ENCODE assay signal across 8 cellular contexts in genomic region chr2:27075219-27075871, GRCh38. TPM values are rescaled to one million over a fixed set of nuclear protein-coding genes. Genes with fewer than 3 reads are reported as not detected.
DNase-seq lines count a peak whose midpoint lies in the region; ATAC-seq lines count a peak whose summit lies in the region.

No MANE protein-coding gene starts in this region.

- peak overlapping the region; percentile 41 for H3K4me3 Mint-ChIP-seq in T-helper 1 cell treated with Interleukin-12 subunit alpha and Interleukin-12 subunit beta and Interleukin-4 antibody, amounts not matched to agents 30 μg/mL and 1 μg/mL, for 36 hours
- H3K4me3 Mint-ChIP-seq in stimulated activated effector memory CD8-positive, alpha-beta T cell treated with anti-CD3 and anti-CD28 coated beads, Interleukin-12 subunit alpha, Interleukin-12 subunit beta, amount 100 ng/mL, for 72 hours = peak overlapping the region; percentile 40

- no peaks in the 10 kb centered on the region for H3K27me3 Mint-ChIP-seq in T-helper 1 cell treated with Interleukin-12 subunit alpha and Interleukin-12 subunit beta and Interleukin-4 antibody, amounts not matched to agents 30 μg/mL and 1 μg/mL, for 36 hours (ENCODE audit: low read depth)

- H3K27ac Mint-ChIP-seq in T-helper 1 cell treated with Interleukin-12 subunit alpha and Interleukin-12 subunit beta and Interleukin-4 antibody, amounts not matched to agents 30 μg/mL and 1 μg/mL, for 36 hours = peak overlapping the region; percentile 85
- peak overlapping the region; percentile 93 for H3K27ac Mint-ChIP-seq in stimulated activated effector memory CD8-positive, alpha-beta T cell treated with anti-CD3 and anti-CD28 coated beads, Interleukin-12 subunit alpha, Interleukin-12 subunit beta, amount 100 ng/mL, for 72 hours

- DNase-seq in NCI-H524 (lab: John Stamatoyannopoulos, UW) (peak; percentile 40 to 72), NCI-H524 treated with DMSO at 0.1 percent for 48 hours (lab: John Stamatoyannopoulos, UW) (no peak), left lobe of liver (ENCODE audit: low spot score) (no peak), hippocampal formation (lab: John Stamatoyannopoulos, UW) (no peak), mesenteric fat pad (ENCODE audit: low spot score) (no peak)
- DNase-seq in effector CD8-positive, alpha-beta T cell (lab: John Stamatoyannopoulos, UW) = peak; percentile 25
- peak in 1 of 2 donors; percentile 31 for DNase-seq in stimulated activated effector memory CD8-positive, alpha-beta T cell treated with anti-CD3 and anti-CD28 coated beads, Interleukin-12 subunit alpha, Interleukin-12 subunit beta, amount 100 ng/mL, for 72 hours (ENCODE audit: low spot score in 2 of 2)

- peaks cover 55% of the 10 kb centered on the region for H3K4me1 Mint-ChIP-seq in T-helper 1 cell treated with Interleukin-12 subunit alpha and Interleukin-12 subunit beta and Interleukin-4 antibody, amounts not matched to agents 30 μg/mL and 1 μg/mL, for 36 hours (ENCODE audit: low read depth)
- H3K4me1 Mint-ChIP-seq in stimulated activated effector memory CD8-positive, alpha-beta T cell treated with anti-CD3 and anti-CD28 coated beads, Interleukin-12 subunit alpha, Interleukin-12 subunit beta, amount 100 ng/mL, for 72 hours = peaks cover 61% of the 10 kb centered on the region

- no peaks in the 10 kb centered on the region for H3K9me3 Mint-ChIP-seq in T-helper 1 cell treated with Interleukin-12 subunit alpha and Interleukin-12 subunit beta and Interleukin-4 antibody, amounts not matched to agents 30 μg/mL and 1 μg/mL, for 36 hours
- H3K9me3 Mint-ChIP-seq in stimulated activated effector memory CD8-positive, alpha-beta T cell treated with anti-CD3 and anti-CD28 coated beads, Interleukin-12 subunit alpha, Interleukin-12 subunit beta, amount 100 ng/mL, for 72 hours = no peaks in the 10 kb centered on the region

- ATAC-seq in stimulated activated effector memory CD8-positive, alpha-beta T cell treated with anti-CD3 and anti-CD28 coated beads, Interleukin-12 subunit alpha, Interleukin-12 subunit beta, amount 100 ng/mL, for 72 hours = no peak
- no peak for ATAC-seq in left lobe of liver

- H3K36me3 Mint-ChIP-seq in T-helper 1 cell treated with Interleukin-12 subunit alpha and Interleukin-12 subunit beta and Interleukin-4 antibody, amounts not matched to agents 30 μg/mL and 1 μg/mL, for 36 hours (ENCODE audit: low read depth) = peaks cover 10% of the 10 kb centered on the region
- peaks cover 3% of the 10 kb centered on the region for H3K36me3 Mint-ChIP-seq in stimulated activated effector memory CD8-positive, alpha-beta T cell treated with anti-CD3 and anti-CD28 coated beads, Interleukin-12 subunit alpha, Interleukin-12 subunit beta, amount 100 ng/mL, for 72 hours

RNA-seq across cellular contexts. Expression of gene EMILIN1, which starts 3.1 kb away (rescaled TPM):
- total RNA-seq in left lobe of liver = 16.0 TPM
- 77.4 TPM for total RNA-seq in mesenteric fat pad

RNA-seq across cellular contexts. Expression of gene OST4, which starts 3.9 kb away (rescaled TPM):
- total RNA-seq in left lobe of liver (141 TPM), mesenteric fat pad (275 TPM)

RNA-seq across cellular contexts. Expression of gene KHK, which starts 11.2 kb away (rescaled TPM):
- total RNA-seq in left lobe of liver = 267 TPM
- total RNA-seq in mesenteric fat pad = 4.7 TPM

RNA-seq across cellular contexts. Expression of gene AGBL5, which starts 23.9 kb away (rescaled TPM):
- 7.6 TPM for total RNA-seq in left lobe of liver
- 20.3 TPM for total RNA-seq in mesenteric fat pad

RNA-seq across cellular contexts. Expression of gene TMEM214, which starts 42.6 kb away (rescaled TPM):
- 53.7 TPM for total RNA-seq in left lobe of liver
- 148 TPM for total RNA-seq in mesenteric fat pad

Comparison
In these comparisons a context has a peak if more than half of its experiments do, and no peak if none do; other contexts are left out.
1. DNase-seq: peak in NCI-H524 (2 of 2) and effector CD8-positive, alpha-beta T cell (single experiment); none in NCI-H524 treated with DMSO at 0.1 percent for 48 hours (single experiment), left lobe of liver (single experiment), hippocampal formation (0 of 2) and mesenteric fat pad (single experiment).
2. RNA of gene KHK, which starts 11.2 kb away (total RNA-seq): 267 TPM in left lobe of liver (single experiment); 4.7 TPM in mesenteric fat pad (single experiment); every median in the first group is over 10 times any median in the second.